31 cellular contexts compared by ENCODE assay signal in the genomic region with DNA sequence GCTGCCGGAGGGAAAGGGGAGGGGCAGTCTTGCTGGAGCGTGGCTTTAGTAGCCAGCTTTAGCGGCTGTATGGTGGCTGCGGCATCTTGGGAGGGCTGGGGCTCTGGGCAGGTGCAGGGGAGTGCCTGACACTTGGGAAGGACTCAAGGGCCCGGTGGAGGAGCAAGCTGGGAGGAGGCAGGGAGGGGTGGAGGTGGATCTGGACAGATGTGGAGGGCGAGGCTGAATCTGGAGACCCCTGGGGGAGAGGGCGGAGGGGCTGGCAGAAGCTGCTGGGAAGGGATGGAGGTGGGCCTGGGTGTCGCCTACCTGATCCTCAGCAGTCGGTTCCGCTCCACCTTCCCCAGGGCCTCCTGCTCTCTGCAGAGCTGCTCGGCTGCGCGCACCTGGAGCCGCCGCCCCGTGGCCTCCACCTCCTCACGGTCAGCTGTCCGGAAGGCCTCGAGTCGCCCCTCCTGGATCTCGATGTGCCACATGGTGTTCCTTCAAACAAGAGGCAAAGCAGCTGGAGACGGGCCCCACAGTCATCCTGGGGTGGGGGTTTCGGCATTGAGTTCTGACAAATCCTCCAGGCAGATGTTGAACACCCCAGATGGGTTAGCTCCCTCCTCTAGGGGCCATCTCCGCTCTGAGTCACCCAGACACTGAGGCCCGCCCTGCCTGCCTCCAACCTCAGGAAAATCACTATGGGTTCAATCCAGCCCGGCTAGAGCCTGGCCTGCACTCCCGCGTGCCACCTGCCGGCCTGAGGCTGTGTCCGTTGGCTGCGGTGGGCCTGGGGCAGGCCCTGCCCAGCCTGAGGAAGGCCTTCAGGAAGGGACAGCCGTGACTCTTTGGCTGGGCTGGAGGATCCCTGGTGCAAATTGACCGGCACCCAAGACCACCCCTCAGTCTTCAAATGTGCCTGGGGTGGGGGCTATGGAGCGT. TPM values are rescaled to one million over a fixed set of nuclear protein-coding genes. Genes with fewer than 3 reads are reported as not detected.
DNase-seq lines count a peak whose midpoint lies in the region; ATAC-seq and TF ChIP-seq lines count a peak whose summit lies in the region.
"Had no signal": no experiment of that assay in that cellular context is flagged by ENCODE, and none has a peak within 500 bp of the region (broad histone marks: within the 10 kb centered on the region; RNA-seq: fewer than 3 reads in every experiment).

No MANE protein-coding gene starts in this region.

- no peaks in the 10 kb centered on the region for H3K4me1 ChIP-seq in foreskin keratinocyte
- H3K4me1 ChIP-seq: colonic mucosa, heart right ventricle, right atrium auricular region, spleen, tibial artery had no signal

- ATAC-seq in foreskin keratinocyte: peak; percentile 76
- no peak for ATAC-seq in GM18873 (IDR thresholded peaks at IDR 0.05; ENCODE audit: low FRiP score, unreplicated experiment)
- ATAC-seq: activated CD8-positive, alpha-beta T cell treated with anti-CD3 and anti-CD28 coated beads, Interleukin-2, amount 10 ng/mL, durations not matched to agents 7 days and 5 days; heart right ventricle; SK-N-SH treated with all-trans-retinoic acid at 6 μM for 48 hours had no signal

- peak; percentile 60 for DNase-seq in DMS53 (lab: John Stamatoyannopoulos, UW)
- DNase-seq in DMS53 treated with DMSO at 0.1 percent for 48 hours (lab: John Stamatoyannopoulos, UW; ENCODE audit: unreplicated experiment): no peak
- peak; percentile 63 for DNase-seq in H7
- DNase-seq in foreskin keratinocyte: no peak
- no peak for DNase-seq in germinal center (ENCODE audit: low spot score)
- DNase-seq: activated CD4-positive, alpha-beta T cell treated with anti-CD3 and anti-CD28 coated beads for 1 hour; activated CD8-positive, alpha-beta T cell treated with anti-CD3 and anti-CD28 coated beads, Interleukin-2, amount 10 ng/mL, durations not matched to agents 7 days and 5 days; anterior cingulate cortex; CD4-positive, alpha-beta memory T cell; colonic mucosa; DMS 273 treated with DMSO at 0.1 percent for 48 hours; effector CD8-positive, alpha-beta T cell; erythroblast; foreskin fibroblast; heart right ventricle; NCI-H1436; NCI-H446; NCI-H774; spleen; T-helper 2 cell; tibial artery had no signal

- no peaks in the 10 kb centered on the region for H3K36me3 ChIP-seq in H7 (replicated peaks; ENCODE audit: control insufficient read depth, insufficient read depth, low read length)
- H3K36me3 ChIP-seq: colonic mucosa, heart right ventricle, right atrium auricular region, spleen, tibial artery had no signal

- no peak overlapping the region for H3K4me3 ChIP-seq in H7 (ENCODE audit: insufficient read depth, low read depth, low read length)
- H3K4me3 ChIP-seq: colonic mucosa, heart right ventricle, right atrium auricular region, spleen, tibial artery had no signal

- peak; percentile 52 for TF ChIP-seq CTCF in foreskin keratinocyte (conservative IDR thresholded peaks at IDR 0.05)

- no peak overlapping the region for H3K27ac ChIP-seq in foreskin keratinocyte
- H3K27ac ChIP-seq: 22Rv1, colonic mucosa, heart right ventricle, right atrium auricular region, RWPE1, spleen, tibial artery had no signal

- H3K27me3 ChIP-seq in H7 (ENCODE audit: control insufficient read depth, insufficient read depth, low read length): no peaks in the 10 kb centered on the region
- peaks cover 3% of the 10 kb centered on the region for H3K27me3 ChIP-seq in foreskin keratinocyte
- H3K27me3 ChIP-seq: colonic mucosa, right atrium auricular region had no signal

RNA-seq across cellular contexts. Expression of a gene that starts 29.6 kb away (rescaled TPM):
- not detected in 2 replicates for total RNA-seq in H7 (2014; rRNA removed; shearing (Covaris generic))
- total RNA-seq in foreskin keratinocyte: 0.03 and 0.07 TPM in 2 replicates
- polyA plus RNA-seq in foreskin keratinocyte: 0.01 TPM in 1 of 2 replicates, not detected in the other
- total RNA-seq: activated CD8-positive, alpha-beta T cell treated with anti-CD3 and anti-CD28 coated beads, Interleukin-2, amount 10 ng/mL, durations not matched to agents 7 days and 5 days; activated T-helper 2 cell treated with anti-CD3 and anti-CD28 coated beads, Interferon-gamma antibody, Interleukin-2, Interleukin-4, amounts not matched to agents 10 μg/mL and 5 μg/mL and 100 μg/mL, durations not matched to agents 14 hours and 24 hours and 36 hours; bronchial epithelial cell; CD4-positive, alpha-beta memory T cell; heart right ventricle; lung microvascular endothelial cell; mucosa of gallbladder; right atrium auricular region had no signal
- polyA plus RNA-seq: CD4-positive, alpha-beta memory T cell had no signal

RNA-seq across cellular contexts. Expression of a gene that starts 45.2 kb away (rescaled TPM):
- total RNA-seq in H7 (2014; rRNA removed; shearing (Covaris generic)): 2.7 and 5.1 TPM in 2 replicates
- not detected in 2 replicates for total RNA-seq in foreskin keratinocyte
- not detected in 2 replicates for polyA plus RNA-seq in foreskin keratinocyte
- total RNA-seq: activated CD8-positive, alpha-beta T cell treated with anti-CD3 and anti-CD28 coated beads, Interleukin-2, amount 10 ng/mL, durations not matched to agents 7 days and 5 days; activated T-helper 2 cell treated with anti-CD3 and anti-CD28 coated beads, Interferon-gamma antibody, Interleukin-2, Interleukin-4, amounts not matched to agents 10 μg/mL and 5 μg/mL and 100 μg/mL, durations not matched to agents 14 hours and 24 hours and 36 hours; bronchial epithelial cell; CD4-positive, alpha-beta memory T cell; right atrium auricular region had no signal
- polyA plus RNA-seq: CD4-positive, alpha-beta memory T cell had no signal

RNA-seq across cellular contexts. Expression of a gene that starts 54.9 kb away (rescaled TPM):
- 24.1 and 29.4 TPM in 2 replicates for total RNA-seq in H7 (2014; rRNA removed; shearing (Covaris generic))
- total RNA-seq in foreskin keratinocyte: 0.82 and 1.8 TPM in 2 replicates
- 1.5 and 1.8 TPM in 2 replicates for polyA plus RNA-seq in foreskin keratinocyte
- polyA plus RNA-seq: CD4-positive, alpha-beta memory T cell had no signal

RNA-seq across cellular contexts. Expression of a gene that starts 58.9 kb away (rescaled TPM):
- total RNA-seq in H7 (2014; rRNA removed; shearing (Covaris generic)): 1.6 and 3.7 TPM in 2 replicates
- total RNA-seq in foreskin keratinocyte: 0.10 TPM in 1 of 2 replicates, not detected in the other
- polyA plus RNA-seq in foreskin keratinocyte: 0.06 and 0.15 TPM in 2 replicates
- total RNA-seq: lung microvascular endothelial cell, right atrium auricular region had no signal
- polyA plus RNA-seq: CD4-positive, alpha-beta memory T cell; neural cell had no signal

Comparison
In these comparisons a context has a peak if more than half of its experiments do, and no peak if none do; other contexts are left out.
1. DNase-seq: peak in DMS53 (single experiment) and H7 (single experiment); none in DMS53 treated with DMSO at 0.1 percent for 48 hours (single experiment), foreskin keratinocyte (0 of 2) and germinal center (single experiment).